Comparison of ENCODE assay signal across 14 cellular contexts in the genomic region with DNA sequence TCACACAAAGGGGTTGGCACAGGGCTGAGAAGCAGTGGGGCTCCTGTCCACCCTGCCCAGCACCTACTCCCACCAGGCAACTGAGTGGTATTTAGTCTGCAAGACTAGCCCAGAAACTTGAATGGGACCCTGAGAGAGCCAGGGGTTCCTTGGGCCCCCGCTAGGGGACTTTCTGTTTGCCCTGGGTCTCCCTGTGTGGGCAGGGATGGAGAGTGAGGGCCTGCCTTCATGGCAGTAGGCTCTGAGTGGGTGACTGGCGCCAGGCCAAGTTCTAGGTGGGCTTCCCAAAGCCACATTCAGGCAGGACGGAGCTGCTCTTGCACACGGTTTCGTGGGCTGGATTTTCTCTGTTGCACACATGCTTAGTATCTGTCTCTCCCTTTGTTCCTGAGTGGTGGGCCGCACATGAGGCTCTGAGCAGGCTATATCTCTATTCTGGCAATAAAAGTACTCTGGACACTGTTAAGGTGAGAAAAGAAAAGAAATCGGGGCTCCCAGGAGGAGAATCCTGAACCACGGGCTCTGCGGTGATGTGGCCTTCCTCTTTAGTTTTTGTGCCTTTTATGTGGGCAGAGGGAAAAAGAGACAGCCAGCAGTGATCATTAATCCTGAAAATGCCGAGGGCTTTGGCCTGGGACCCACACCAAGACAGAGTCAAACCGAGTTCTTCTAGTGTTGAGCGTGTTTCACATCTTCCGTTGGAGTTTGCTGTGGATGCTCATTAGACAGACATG. TPM values are rescaled to one million over a fixed set of nuclear protein-coding genes. Genes with fewer than 3 reads are reported as not detected.
DNase-seq lines count a peak whose midpoint lies in the region; ATAC-seq and TF ChIP-seq lines count a peak whose summit lies in the region.
"Had no signal": no experiment of that assay in that cellular context is flagged by ENCODE, and none has a peak within 500 bp of the region (broad histone marks: within the 10 kb centered on the region; RNA-seq: fewer than 3 reads in every experiment).

No MANE protein-coding gene starts in this region.

- no peaks in the 10 kb centered on the region for H3K27me3 Mint-ChIP-seq in natural killer cell treated with Interleukin-12 subunit alpha and Interleukin-12 subunit beta and Interleukin-15 and Interleukin-18, amount 100 ng/mL, for 72 hours
- peaks cover 5 to 43% of the 10 kb centered on the region in 2 donors for H3K27me3 Mint-ChIP-seq in natural killer cell (ENCODE audit: low read depth in 2 of 2)
- no peaks in the 10 kb centered on the region for H3K27me3 Mint-ChIP-seq in activated T-cell treated with anti-CD3 and anti-CD28 coated beads, Interleukin-2, amount 50 U/mL, for 4 hours (ENCODE audit: low read depth)

- DNase-seq in natural killer cell treated with Interleukin-12 subunit alpha and Interleukin-12 subunit beta and Interleukin-15 and Interleukin-18, amount 100 ng/mL, for 72 hours (ENCODE audit: low spot score) = no peak
- DNase-seq in natural killer cell (no peak), left lobe of liver (ENCODE audit: low spot score) (peak; percentile 44), ureter (ENCODE audit: low spot score) (peak; percentile 28), islet precursor cell (no peak)
- DNase-seq in activated T-cell treated with anti-CD3 and anti-CD28 coated beads, Interleukin-2, amount 50 U/mL, for 4 hours = peak; percentile 5
- DNase-seq: NCI-H187, NCI-H510A, transverse colon had no signal

- no peaks in the 10 kb centered on the region for H3K9me3 Mint-ChIP-seq in natural killer cell treated with Interleukin-12 subunit alpha and Interleukin-12 subunit beta and Interleukin-15 and Interleukin-18, amount 100 ng/mL, for 72 hours
- H3K9me3 Mint-ChIP-seq in natural killer cell = peaks cover 4 to 5% of the 10 kb centered on the region in 2 donors
- peaks cover 7% of the 10 kb centered on the region for H3K9me3 Mint-ChIP-seq in activated T-cell treated with anti-CD3 and anti-CD28 coated beads, Interleukin-2, amount 50 U/mL, for 4 hours

- ATAC-seq in natural killer cell treated with Interleukin-12 subunit alpha and Interleukin-12 subunit beta and Interleukin-15 and Interleukin-18, amount 100 ng/mL, for 72 hours = peak in 1 of 2 donors; percentile 45
- ATAC-seq in natural killer cell (no peak), left lobe of liver (no peak), HG03571 (IDR thresholded peaks at IDR 0.05; ENCODE audit: unreplicated experiment) (no peak), HG02870 (IDR thresholded peaks at IDR 0.05; ENCODE audit: unreplicated experiment) (no peak)
- ATAC-seq in activated T-cell treated with anti-CD3 and anti-CD28 coated beads, Interleukin-2, amount 50 U/mL, for 4 hours = no peak

- peak overlapping the region; percentile 65 to 90 for H3K27ac Mint-ChIP-seq in natural killer cell treated with Interleukin-12 subunit alpha and Interleukin-12 subunit beta and Interleukin-15 and Interleukin-18, amount 100 ng/mL, for 72 hours
- no peak overlapping the region for H3K27ac Mint-ChIP-seq in natural killer cell

- H3K4me1 Mint-ChIP-seq in natural killer cell treated with Interleukin-12 subunit alpha and Interleukin-12 subunit beta and Interleukin-15 and Interleukin-18, amount 100 ng/mL, for 72 hours (ENCODE audit: low read depth in 2 of 2) = peaks cover 67 to 75% of the 10 kb centered on the region in 2 donors
- H3K4me1 Mint-ChIP-seq in natural killer cell = peaks cover 22 to 31% of the 10 kb centered on the region in 2 donors
- H3K4me1 Mint-ChIP-seq in activated T-cell treated with anti-CD3 and anti-CD28 coated beads, Interleukin-2, amount 50 U/mL, for 4 hours (ENCODE audit: low read depth) = peaks cover 69% of the 10 kb centered on the region

- intact Hi-C loops in natural killer cell (cut with micrococcal nuclease) = no loop called here

- TF ChIP-seq CTCF in natural killer cell (IDR thresholded peaks at IDR 0.05) = no peak

- peaks cover 63% of the 10 kb centered on the region for H3K36me3 Mint-ChIP-seq in natural killer cell treated with Interleukin-12 subunit alpha and Interleukin-12 subunit beta and Interleukin-15 and Interleukin-18, amount 100 ng/mL, for 72 hours
- peaks cover 21% of the 10 kb centered on the region for H3K36me3 Mint-ChIP-seq in natural killer cell
- H3K36me3 Mint-ChIP-seq in activated T-cell treated with anti-CD3 and anti-CD28 coated beads, Interleukin-2, amount 50 U/mL, for 4 hours (ENCODE audit: insufficient read depth) = peaks cover 60% of the 10 kb centered on the region

- H3K4me3 Mint-ChIP-seq in natural killer cell treated with Interleukin-12 subunit alpha and Interleukin-12 subunit beta and Interleukin-15 and Interleukin-18, amount 100 ng/mL, for 72 hours = no peak overlapping the region
- H3K4me3 Mint-ChIP-seq in natural killer cell = no peak overlapping the region
- no peak overlapping the region for H3K4me3 Mint-ChIP-seq in activated T-cell treated with anti-CD3 and anti-CD28 coated beads, Interleukin-2, amount 50 U/mL, for 4 hours

RNA-seq across cellular contexts. Expression of gene IL2RA, which starts 26.9 kb away (rescaled TPM):
- 1,000 to 10,000 TPM; 1,064 to 1,187 TPM for total RNA-seq in natural killer cell treated with Interleukin-12 subunit alpha and Interleukin-12 subunit beta and Interleukin-15 and Interleukin-18, amount 100 ng/mL, for 72 hours
- total RNA-seq in natural killer cell (10 to 100 TPM in 1 of 3 donors, 1 to 10 TPM in 2; 3.4 to 11.2 (median 3.7) TPM), left lobe of liver (1.3 TPM), ureter (2.2 TPM)
- 100 to 1,000 TPM; 639 to 698 (median 653) TPM for total RNA-seq in activated T-cell treated with anti-CD3 and anti-CD28 coated beads, Interleukin-2, amount 50 U/mL, for 4 hours
- total RNA-seq: hepatocyte, HT-29, progenitor cell of endocrine pancreas had no signal

RNA-seq across cellular contexts. Expression of gene RBM17, which starts 53.6 kb away (rescaled TPM):
- total RNA-seq in natural killer cell treated with Interleukin-12 subunit alpha and Interleukin-12 subunit beta and Interleukin-15 and Interleukin-18, amount 100 ng/mL, for 72 hours = 100 to 1,000 TPM; 195 to 294 TPM
- total RNA-seq in natural killer cell (100 to 1,000 TPM; 120 to 147 (median 147) TPM), left lobe of liver (24.3 TPM), ureter (106 TPM)
- 100 to 1,000 TPM; 231 to 261 (median 237) TPM for total RNA-seq in activated T-cell treated with anti-CD3 and anti-CD28 coated beads, Interleukin-2, amount 50 U/mL, for 4 hours

RNA-seq across cellular contexts. Expression of gene IL15RA, which starts 57.9 kb away (rescaled TPM):
- 100 to 1,000 TPM in 1 of 2 donors, 10 to 100 TPM in 1; 56.7 to 125 TPM for total RNA-seq in natural killer cell treated with Interleukin-12 subunit alpha and Interleukin-12 subunit beta and Interleukin-15 and Interleukin-18, amount 100 ng/mL, for 72 hours
- total RNA-seq in natural killer cell (10 to 100 TPM; 10.7 to 11.8 (median 11.3) TPM), left lobe of liver (8.4 TPM), ureter (13.5 TPM)
- total RNA-seq in activated T-cell treated with anti-CD3 and anti-CD28 coated beads, Interleukin-2, amount 50 U/mL, for 4 hours = 10 to 100 TPM; 41.5 to 42.4 (median 41.9) TPM

Comparison
In these comparisons a context has a peak if more than half of its experiments do, and no peak if none do; other contexts are left out.
1. H3K27ac Mint-ChIP-seq: peak in natural killer cell treated with Interleukin-12 subunit alpha and Interleukin-12 subunit beta and Interleukin-15 and Interleukin-18, amount 100 ng/mL, for 72 hours (2 of 2); none in natural killer cell (0 of 2).
2. RNA of gene IL2RA, which starts 26.9 kb away (total RNA-seq): 1,064 to 1,187 TPM in natural killer cell treated with Interleukin-12 subunit alpha and Interleukin-12 subunit beta and Interleukin-15 and Interleukin-18, amount 100 ng/mL, for 72 hours and 639 to 698 TPM in activated T-cell treated with anti-CD3 and anti-CD28 coated beads, Interleukin-2, amount 50 U/mL, for 4 hours; 3.4 to 11.2 TPM in natural killer cell, 2.2 TPM in ureter (single experiment) and 1.3 TPM in left lobe of liver (single experiment); every median in the first group is over 10 times any median in the second.
3. DNase-seq: peak in activated T-cell treated with anti-CD3 and anti-CD28 coated beads, Interleukin-2, amount 50 U/mL, for 4 hours (single experiment), left lobe of liver (single experiment) and ureter (single experiment); none in natural killer cell treated with Interleukin-12 subunit alpha and Interleukin-12 subunit beta and Interleukin-15 and Interleukin-18, amount 100 ng/mL, for 72 hours (single experiment), natural killer cell (single experiment) and islet precursor cell (single experiment).